In the genomic region with DNA sequence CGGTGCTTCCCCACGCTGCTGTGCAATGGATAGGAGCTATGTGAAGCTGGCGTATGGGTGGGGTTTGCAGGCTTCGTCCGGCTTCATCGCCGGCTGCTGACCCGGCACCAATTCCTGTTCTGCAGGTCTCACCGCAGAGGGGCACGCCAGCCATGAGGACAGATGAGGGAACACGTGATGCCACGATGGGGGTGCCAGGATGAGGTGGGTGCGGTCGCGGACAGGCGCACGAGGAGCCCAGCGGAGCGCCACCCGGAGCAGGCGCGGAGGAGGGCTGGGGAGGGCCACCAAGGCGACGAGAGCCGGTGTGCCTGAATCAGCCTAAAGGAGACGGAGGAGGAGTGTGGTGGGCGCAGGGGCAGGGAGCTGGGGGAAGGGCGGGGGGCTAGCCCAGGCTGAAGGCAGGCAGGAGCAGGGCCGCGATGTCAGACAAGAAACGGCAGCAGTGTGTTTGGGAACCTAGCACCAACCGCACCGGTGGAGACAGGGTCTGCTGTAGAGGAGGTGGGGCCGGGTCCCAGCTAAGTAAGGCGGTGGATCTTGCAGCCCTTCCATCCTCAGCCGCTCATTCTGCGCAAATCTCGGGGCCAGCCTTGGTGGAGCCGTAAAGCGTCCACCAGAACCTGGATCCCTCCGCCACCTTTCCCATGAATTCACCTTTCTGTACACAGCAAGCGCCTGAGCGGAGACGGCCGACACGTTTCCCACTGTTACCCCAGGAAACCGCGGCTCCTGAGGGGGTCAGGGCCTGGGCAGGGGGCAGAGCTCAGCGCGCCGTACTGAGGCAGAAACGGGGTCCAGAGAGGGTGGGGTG, we compare ENCODE assay signal across 8 cellular contexts. TPM values are rescaled to one million over a fixed set of nuclear protein-coding genes. Genes with fewer than 3 reads are reported as not detected.
DNase-seq lines count a peak whose midpoint lies in the region; ATAC-seq and TF ChIP-seq lines count a peak whose summit lies in the region.

No MANE protein-coding gene starts in this region.

- peaks cover 16% of the 10 kb centered on the region for H3K27me3 ChIP-seq in CD4-positive, alpha-beta memory T cell (ENCODE audit: insufficient read depth, low read length)
- H3K27me3 ChIP-seq in gastroesophageal sphincter = peaks cover 52% of the 10 kb centered on the region

- TF ChIP-seq EP300 in gastroesophageal sphincter (IDR thresholded peaks at IDR 0.05) = no peak

- WGBS in gastroesophageal sphincter (ENCODE audit: low coverage in 1 of 2), 2 donors = 1 to 3% methylated on average over 12 to 19 of the region's 52 CpGs

- peak overlapping the region; percentile 34 to 46 for H3K4me3 ChIP-seq in CD4-positive, alpha-beta memory T cell (ENCODE audit: low read length in 2 of 2)
- peak overlapping the region in 1 of 2 donors; percentile 50 for H3K4me3 ChIP-seq in gastroesophageal sphincter

- POLR2A ChIA-PET in CD4-positive, alpha-beta memory T cell (lab: Charles Lee; ENCODE audit: partially characterized antibody) = interaction anchor here (1.5 kb wide), 1 partner anchor 16 kb away, joined by 4 read pairs; no protein-coding TSS in a partner anchor

- peaks cover 24 to 34% of the 10 kb centered on the region in 2 donors for H3K27me3 Mint-ChIP-seq in CD4-positive, alpha-beta memory T cell
- H3K27me3 Mint-ChIP-seq in activated T-helper 2 cell treated with anti-CD3 and anti-CD28 coated beads, Interferon-gamma antibody, Interleukin-2, Interleukin-4, amounts not matched to agents 10 μg/mL and 5 μg/mL and 100 μg/mL, durations not matched to agents 14 hours and 24 hours and 36 hours (ENCODE audit: low read depth) = peaks cover 56% of the 10 kb centered on the region

- no peak for DNase-seq in CD4-positive, alpha-beta memory T cell
- DNase-seq in NCI-H2171 (lab: John Stamatoyannopoulos, UW) (peak; percentile 70), nucleus accumbens (lab: John Stamatoyannopoulos, UW) (peak in 44 of 56 donors; percentile 9 to 80 (median 51))
- no peak for DNase-seq in activated T-helper 2 cell treated with anti-CD3 and anti-CD28 coated beads, Interferon-gamma antibody, Interleukin-2, Interleukin-4, amounts not matched to agents 10 μg/mL and 5 μg/mL and 100 μg/mL, durations not matched to agents 14 hours and 24 hours and 36 hours (ENCODE audit: low spot score)

- no peak for TF ChIP-seq POLR2A in gastroesophageal sphincter (IDR thresholded peaks at IDR 0.05)

- no peaks in the 10 kb centered on the region for H3K9me3 ChIP-seq in CD4-positive, alpha-beta memory T cell (ENCODE audit: control insufficient read depth in 1 of 2, low read length in 2 of 2)
- H3K9me3 ChIP-seq in gastroesophageal sphincter = no peaks in the 10 kb centered on the region

- intact Hi-C loops in CD4-positive, alpha-beta memory T cell (cut with micrococcal nuclease) = no loop called here
- intact Hi-C loops in activated T-helper 2 cell treated with anti-CD3 and anti-CD28 coated beads, Interferon-gamma antibody, Interleukin-2, Interleukin-4, amounts not matched to agents 10 μg/mL and 5 μg/mL and 100 μg/mL, durations not matched to agents 14 hours and 24 hours and 36 hours (cut with micrococcal nuclease) = loop anchor here (1.0 kb wide), 1 partner anchor 43 kb away; no protein-coding TSS in a partner anchor

- H3K4me1 Mint-ChIP-seq in CD4-positive, alpha-beta memory T cell = peaks cover 15 to 26% (median 18%) of the 10 kb centered on the region in 4 donors
- peaks cover 23% of the 10 kb centered on the region for H3K4me1 Mint-ChIP-seq in activated T-helper 2 cell treated with anti-CD3 and anti-CD28 coated beads, Interferon-gamma antibody, Interleukin-2, Interleukin-4, amounts not matched to agents 10 μg/mL and 5 μg/mL and 100 μg/mL, durations not matched to agents 14 hours and 24 hours and 36 hours (ENCODE audit: low read depth)

- ATAC-seq in GM19463 (IDR thresholded peaks at IDR 0.05; ENCODE audit: unreplicated experiment) = peak; percentile 35
- peak; percentile 24 for ATAC-seq in gastroesophageal sphincter
- no peak for ATAC-seq in GM21786 (IDR thresholded peaks at IDR 0.05; ENCODE audit: unreplicated experiment)
- no peak for ATAC-seq in GM21423 (IDR thresholded peaks at IDR 0.05; ENCODE audit: unreplicated experiment)

- no peaks in the 10 kb centered on the region for H3K9me3 Mint-ChIP-seq in CD4-positive, alpha-beta memory T cell
- H3K9me3 Mint-ChIP-seq in activated T-helper 2 cell treated with anti-CD3 and anti-CD28 coated beads, Interferon-gamma antibody, Interleukin-2, Interleukin-4, amounts not matched to agents 10 μg/mL and 5 μg/mL and 100 μg/mL, durations not matched to agents 14 hours and 24 hours and 36 hours = no peaks in the 10 kb centered on the region

- CTCF ChIA-PET in CD4-positive, alpha-beta memory T cell (lab: Charles Lee; ENCODE audit: partially characterized antibody) = interaction anchor here (0.9 to 2.2 kb wide), 7 partner anchors 10 to 1252 kb away, joined by 3 to 8 read pairs (median 4); no protein-coding TSS in a partner anchor

- peak overlapping the region in 5 of 7 donors; percentile 16 to 93 (median 61) for H3K27ac Mint-ChIP-seq in CD4-positive, alpha-beta memory T cell
- H3K27ac Mint-ChIP-seq in activated T-helper 2 cell treated with anti-CD3 and anti-CD28 coated beads, Interferon-gamma antibody, Interleukin-2, Interleukin-4, amounts not matched to agents 10 μg/mL and 5 μg/mL and 100 μg/mL, durations not matched to agents 14 hours and 24 hours and 36 hours = peak overlapping the region; percentile 74

- peak overlapping the region; percentile 81 to 99 (median 88) for H3K4me3 Mint-ChIP-seq in CD4-positive, alpha-beta memory T cell
- H3K4me3 Mint-ChIP-seq in activated T-helper 2 cell treated with anti-CD3 and anti-CD28 coated beads, Interferon-gamma antibody, Interleukin-2, Interleukin-4, amounts not matched to agents 10 μg/mL and 5 μg/mL and 100 μg/mL, durations not matched to agents 14 hours and 24 hours and 36 hours (ENCODE audit: low read depth) = peak overlapping the region; percentile 92

- H3K4me1 ChIP-seq in CD4-positive, alpha-beta memory T cell (ENCODE audit: insufficient read depth, low read length) = peaks cover 27% of the 10 kb centered on the region
- peaks cover 0 to 29% (median 9%) of the 10 kb centered on the region in 3 donors for H3K4me1 ChIP-seq in gastroesophageal sphincter

- no peaks in the 10 kb centered on the region for H3K36me3 ChIP-seq in CD4-positive, alpha-beta memory T cell (ENCODE audit: insufficient read depth, low read length)
- H3K36me3 ChIP-seq in gastroesophageal sphincter = no peaks in the 10 kb centered on the region

- no peaks in the 10 kb centered on the region for H3K36me3 Mint-ChIP-seq in CD4-positive, alpha-beta memory T cell
- no peaks in the 10 kb centered on the region for H3K36me3 Mint-ChIP-seq in activated T-helper 2 cell treated with anti-CD3 and anti-CD28 coated beads, Interferon-gamma antibody, Interleukin-2, Interleukin-4, amounts not matched to agents 10 μg/mL and 5 μg/mL and 100 μg/mL, durations not matched to agents 14 hours and 24 hours and 36 hours (ENCODE audit: low read depth)

- no peak overlapping the region for H3K27ac ChIP-seq in CD4-positive, alpha-beta memory T cell (ENCODE audit: low read depth, low read length)
- H3K27ac ChIP-seq in gastroesophageal sphincter = peak overlapping the region in 1 of 4 donors; percentile 28

- no peak for TF ChIP-seq CTCF in gastroesophageal sphincter (IDR thresholded peaks at IDR 0.05)

RNA-seq across cellular contexts. Expression of a gene that starts 17.0 kb away (rescaled TPM):
- total RNA-seq in CD4-positive, alpha-beta memory T cell = 1 to 10 TPM in 1 of 2 experiments, under 1 TPM in 1; 0.91 to 1.9 TPM
- polyA plus RNA-seq in CD4-positive, alpha-beta memory T cell = 1 to 10 TPM in 1 of 2 donors, under 1 TPM in 1; 0.47 to 1.1 TPM
- total RNA-seq in activated T-helper 2 cell treated with anti-CD3 and anti-CD28 coated beads, Interferon-gamma antibody, Interleukin-2, Interleukin-4, amounts not matched to agents 10 μg/mL and 5 μg/mL and 100 μg/mL, durations not matched to agents 14 hours and 24 hours and 36 hours = 1.8 and 2.8 TPM in 2 replicates
- 1 to 10 TPM in 2 of 4 donors, under 1 TPM in 1, not detected in 1; 0.42 to 3.9 (median 1.8) TPM for total RNA-seq in gastroesophageal sphincter

RNA-seq across cellular contexts. Expression of a gene that starts 54.0 kb away (rescaled TPM):
- total RNA-seq in CD4-positive, alpha-beta memory T cell = 1 to 10 TPM in 1 of 2 experiments, under 1 TPM in 1; 0.73 to 1.1 TPM
- polyA plus RNA-seq in CD4-positive, alpha-beta memory T cell = under 1 TPM; 0.22 to 0.45 TPM
- total RNA-seq in activated T-helper 2 cell treated with anti-CD3 and anti-CD28 coated beads, Interferon-gamma antibody, Interleukin-2, Interleukin-4, amounts not matched to agents 10 μg/mL and 5 μg/mL and 100 μg/mL, durations not matched to agents 14 hours and 24 hours and 36 hours = 0.64 and 1.0 TPM in 2 replicates
- total RNA-seq in gastroesophageal sphincter = 1 to 10 TPM in 1 of 4 donors, under 1 TPM in 1, not detected in 2; 0.81 to 1.6 TPM

Comparison
In these comparisons a context has a peak if more than half of its experiments do, and no peak if none do; other contexts are left out.
1. DNase-seq: peak in NCI-H2171 (single experiment) and nucleus accumbens (44 of 56); none in CD4-positive, alpha-beta memory T cell (0 of 5) and activated T-helper 2 cell treated with anti-CD3 and anti-CD28 coated beads, Interferon-gamma antibody, Interleukin-2, Interleukin-4, amounts not matched to agents 10 μg/mL and 5 μg/mL and 100 μg/mL, durations not matched to agents 14 hours and 24 hours and 36 hours (single experiment).
2. ATAC-seq: peak in GM19463 (single experiment) and gastroesophageal sphincter (single experiment); none in GM21786 (single experiment) and GM21423 (single experiment).